1 cellular context compared by ENCODE assay signal in genomic region chr2:234840336-234840735, GRCh38.
TF ChIP-seq lines count a peak whose summit lies in the region.

No MANE protein-coding gene starts in this region.

TF ChIP-seq in Ishikawa, 13 proteins besides CTCF, POLR2A, EP300 and RAD21 (continued from another document):
- TF ChIP-seq TCF12 (IDR thresholded peaks at IDR 0.05; ENCODE audit: low read depth) (peak; percentile 96), FOXM1 (IDR thresholded peaks at IDR 0.05; ENCODE audit: borderline replicate concordance, low read depth) (peak; percentile 81), TAF1 (IDR thresholded peaks at IDR 0.05; ENCODE audit: low read depth) (no peak)
- TF ChIP-seq, protein P1, sequence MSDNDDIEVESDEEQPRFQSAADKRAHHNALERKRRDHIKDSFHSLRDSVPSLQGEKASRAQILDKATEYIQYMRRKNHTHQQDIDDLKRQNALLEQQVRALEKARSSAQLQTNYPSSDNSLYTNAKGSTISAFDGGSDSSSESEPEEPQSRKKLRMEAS (IDR thresholded peaks at IDR 0.05): peak; percentile 85
TF ChIP-seq in Ishikawa: peak in this region for 9.
